ENCODE assay signal across 34 cellular contexts in the genomic region with DNA sequence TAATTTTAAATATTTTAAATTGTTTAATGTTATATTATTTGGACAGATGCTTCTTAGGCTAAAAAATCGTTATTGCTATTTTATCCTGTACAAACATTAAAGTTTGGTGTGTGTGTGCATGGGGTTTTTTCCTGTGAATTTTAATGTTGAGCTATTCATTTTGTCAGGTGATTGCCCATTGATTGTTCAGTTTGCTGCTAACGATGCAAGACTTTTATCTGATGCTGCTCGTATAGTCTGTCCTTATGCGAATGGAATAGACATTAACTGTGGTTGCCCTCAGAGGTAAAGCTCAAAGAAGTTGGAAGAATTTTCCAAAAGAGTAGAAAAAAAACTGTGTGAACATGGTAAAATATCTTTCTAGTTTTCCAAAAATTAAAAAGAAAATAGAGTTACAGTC.
"Had no signal": no experiment of that assay in that cellular context is flagged by ENCODE, and none has a peak within 500 bp of the region (broad histone marks: within the 10 kb centered on the region; RNA-seq: fewer than 3 reads in every experiment).

No MANE protein-coding gene starts in this region.

- DNase-seq: Karpas-422, Kasumi-1, MG63, MM.1S, MV-4-11, NCI-H1048, NCI-H1092, NCI-H1092 treated with DMSO at 0.1 percent for 48 hours, NCI-H1105, NCI-H1105 treated with DMSO at 0.1 percent for 48 hours, NCI-H1417, NCI-H1417 treated with DMSO at 0.1 percent for 48 hours, NCI-H1436, NCI-H1436 treated with DMSO at 0.1 percent for 48 hours, NCI-H146, NCI-H1694, NCI-H1694 treated with DMSO at 0.1 percent for 48 hours, NCI-H187, NCI-H187 treated with DMSO at 0.1 percent for 48 hours, NCI-H1930, NCI-H2029, NCI-H2029 treated with DMSO at 0.1 percent for 48 hours, NCI-H2081, NCI-H2081 treated with DMSO at 0.1 percent for 48 hours, NCI-H2107, NCI-H2171, NCI-H2171 treated with DMSO at 0.1 percent for 48 hours, NCI-H2227 treated with DMSO at 0.1 percent for 48 hours, NCI-H226, NCI-H345, NCI-H446, NCI-H446 treated with DMSO at 0.1 percent for 48 hours, NCI-H510A had no signal

- H3K27ac ChIP-seq: KMS-11 had no signal

- H3K27me3 ChIP-seq: MG63 had no signal

- H3K4me3 ChIP-seq: MG63 had no signal

- H3K36me3 ChIP-seq: MG63 had no signal

- H3K9me3 ChIP-seq: MG63 had no signal
